In the genomic region with DNA sequence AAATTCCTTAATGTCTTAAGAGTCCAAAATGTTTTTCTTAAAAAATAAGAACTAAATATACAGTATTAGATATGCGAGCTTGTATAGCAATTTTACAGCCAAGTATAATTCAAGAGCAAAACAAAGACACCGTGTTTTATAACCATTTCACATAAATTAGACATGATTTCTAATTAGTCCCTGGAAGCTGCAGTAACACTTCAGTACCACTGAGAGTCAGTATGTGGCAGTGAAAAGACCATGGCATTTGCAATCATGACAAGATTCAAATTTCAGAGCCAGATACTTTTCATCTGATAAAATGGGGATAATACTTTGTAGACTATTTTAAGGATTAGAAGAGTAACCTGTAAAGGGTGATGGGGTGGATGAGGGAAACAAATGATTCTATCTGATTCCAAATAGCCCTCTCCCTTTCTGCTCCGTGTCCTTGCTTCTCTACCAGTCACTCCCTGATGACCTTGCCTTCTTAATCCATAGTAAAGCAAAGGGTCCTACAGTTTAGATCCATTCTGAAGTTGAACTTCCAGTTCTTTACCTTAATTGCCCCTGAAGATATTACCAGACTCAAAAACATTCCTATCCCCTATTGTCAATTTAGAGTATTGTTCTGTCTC, we compare ENCODE assay signal across 8 cellular contexts.
DNase-seq lines count a peak whose midpoint lies in the region; ATAC-seq, FAIRE-seq and TF ChIP-seq lines count a peak whose summit lies in the region.

No MANE protein-coding gene starts in this region.

- DNase-seq in GM03348 (ENCODE audit: low spot score) (peak; percentile 47), germinal center (ENCODE audit: low spot score) (peak; percentile 20), retinal pigment epithelial cell (ENCODE audit: low read depth) (peak; percentile 5), COLO668 (lab: John Stamatoyannopoulos, UW; ENCODE audit: unreplicated experiment) (no peak)

- no peak overlapping the region for H3K4me3 ChIP-seq in retinal pigment epithelial cell (ENCODE audit: low read length)

- peak; percentile 84 for FAIRE-seq in TTC549 (lab: Jason Lieb, UNC)

- TF ChIP-seq CTCF in LNCAP (IDR thresholded peaks at IDR 0.05) (peak; percentile 97), retinal pigment epithelial cell (conservative IDR thresholded peaks at IDR 0.05; ENCODE audit: low read depth, low read length) (peak; percentile 90)

- ATAC-seq in GM21423 (IDR thresholded peaks at IDR 0.05; ENCODE audit: unreplicated experiment): peak; percentile 75
- no peak for ATAC-seq in HG03457 (IDR thresholded peaks at IDR 0.05; ENCODE audit: unreplicated experiment)
